28 cellular contexts compared by ENCODE assay signal in genomic region chr6:105308840-105309239, GRCh38.
"Had no signal": no experiment of that assay in that cellular context is flagged by ENCODE, and none has a peak within 500 bp of the region (broad histone marks: within the 10 kb centered on the region; RNA-seq: fewer than 3 reads in every experiment).

No MANE protein-coding gene starts in this region.

- H3K27me3 Mint-ChIP-seq: activated CD4-positive, alpha-beta T cell treated with anti-CD3 and anti-CD28 coated beads for 36 hours; activated CD4-positive, alpha-beta T cell treated with anti-CD3 and anti-CD28 coated beads, Interleukin-2, amount 10 ng/mL, durations not matched to agents 7 days and 5 days; activated naive CD4-positive, alpha-beta T cell treated with anti-CD3 and anti-CD28 coated beads, Interleukin-2, amount 50 U/mL, for 24 hours; activated naive CD8-positive, alpha-beta T cell treated with anti-CD3 and anti-CD28 coated beads, Interleukin-2, amount 10 ng/mL, durations not matched to agents 7 days and 5 days; activated T-cell treated with anti-CD3 and anti-CD28 coated beads, Interleukin-2, amount 50 U/mL, for 24 hours had no signal

- H3K9me3 Mint-ChIP-seq: activated CD4-positive, alpha-beta T cell treated with anti-CD3 and anti-CD28 coated beads, Interleukin-2, amount 10 ng/mL, durations not matched to agents 7 days and 5 days; activated naive CD4-positive, alpha-beta T cell treated with anti-CD3 and anti-CD28 coated beads, Interleukin-2, amount 50 U/mL, for 24 hours; activated naive CD8-positive, alpha-beta T cell treated with anti-CD3 and anti-CD28 coated beads, Interleukin-2, amount 10 ng/mL, durations not matched to agents 7 days and 5 days; activated T-cell treated with anti-CD3 and anti-CD28 coated beads, Interleukin-2, amount 50 U/mL, for 24 hours; activated T-helper 2 cell treated with anti-CD3 and anti-CD28 coated beads, Interferon-gamma antibody, Interleukin-2, Interleukin-4, amounts not matched to agents 10 μg/mL and 5 μg/mL and 100 μg/mL, durations not matched to agents 14 hours and 24 hours and 36 hours; WTC11 had no signal

- DNase-seq: activated CD4-positive, alpha-beta T cell treated with anti-CD3 and anti-CD28 coated beads for 36 hours; activated CD4-positive, alpha-beta T cell treated with anti-CD3 and anti-CD28 coated beads, Interleukin-2, amount 10 ng/mL, durations not matched to agents 7 days and 5 days; activated CD4-positive, alpha-beta T cell treated with anti-CD3 and anti-CD28 coated beads, Interleukin-2, amount 50 U/mL, for 48 hours; activated CD8-positive, alpha-beta T cell treated with anti-CD3 and anti-CD28 coated beads, Interleukin-2, amount 10 ng/mL, durations not matched to agents 7 days and 5 days; activated gamma-delta T cell; activated naive CD4-positive, alpha-beta T cell treated with Interleukin-2 at 50 U/mL for 16 hours; activated naive CD8-positive, alpha-beta T cell treated with anti-CD3 and anti-CD28 coated beads, Interleukin-2, amount 10 ng/mL, durations not matched to agents 7 days and 5 days; activated T-cell treated with anti-CD3 and anti-CD28 coated beads, Interleukin-2, amount 50 U/mL, for 24 hours; amygdala; MM.1S; MV-4-11; NCI-H1092; NCI-H1436 treated with DMSO at 0.1 percent for 48 hours; NCI-H187; NCI-H2029 treated with DMSO at 0.1 percent for 48 hours; NCI-H2107; NCI-H2171; NCI-H510A; NCI-H526; NCI-H748 treated with DMSO at 0.1 percent for 48 hours; NK-92 treated with Interleukin-12 subunit alpha and Interleukin-12 subunit beta, amount 100 ng/mL, for 24 hours; PC-3; Peyer's patch; RPMI8226 had no signal

- H3K27ac Mint-ChIP-seq: activated CD4-positive, alpha-beta T cell treated with anti-CD3 and anti-CD28 coated beads for 36 hours; activated CD4-positive, alpha-beta T cell treated with anti-CD3 and anti-CD28 coated beads, Interleukin-2, amount 10 ng/mL, durations not matched to agents 7 days and 5 days; activated CD8-positive, alpha-beta T cell treated with anti-CD3 and anti-CD28 coated beads, Interleukin-2, amount 10 ng/mL, durations not matched to agents 7 days and 5 days; activated naive CD4-positive, alpha-beta T cell treated with anti-CD3 and anti-CD28 coated beads, Interleukin-2, amount 50 U/mL, for 24 hours; activated naive CD8-positive, alpha-beta T cell treated with anti-CD3 and anti-CD28 coated beads, Interleukin-2, amount 10 ng/mL, durations not matched to agents 7 days and 5 days; activated T-cell treated with anti-CD3 and anti-CD28 coated beads, Interleukin-2, amount 50 U/mL, for 24 hours; activated T-helper 2 cell treated with anti-CD3 and anti-CD28 coated beads, Interferon-gamma antibody, Interleukin-2, Interleukin-4, amounts not matched to agents 10 μg/mL and 5 μg/mL and 100 μg/mL, durations not matched to agents 14 hours and 24 hours and 36 hours; WTC11 had no signal

- H3K4me1 Mint-ChIP-seq: activated CD4-positive, alpha-beta T cell treated with anti-CD3 and anti-CD28 coated beads for 36 hours; activated CD4-positive, alpha-beta T cell treated with anti-CD3 and anti-CD28 coated beads, Interleukin-2, amount 10 ng/mL, durations not matched to agents 7 days and 5 days; activated naive CD4-positive, alpha-beta T cell treated with anti-CD3 and anti-CD28 coated beads, Interleukin-2, amount 50 U/mL, for 24 hours; activated naive CD8-positive, alpha-beta T cell treated with anti-CD3 and anti-CD28 coated beads, Interleukin-2, amount 10 ng/mL, durations not matched to agents 7 days and 5 days had no signal

- ATAC-seq: activated CD4-positive, alpha-beta T cell treated with anti-CD3 and anti-CD28 coated beads for 36 hours; activated CD4-positive, CD25-positive, alpha-beta regulatory T cell treated with anti-CD3 and anti-CD28 coated beads, Interleukin-2, amount 50 U/mL, for 24 hours; activated CD8-positive, alpha-beta T cell treated with anti-CD3 and anti-CD28 coated beads, Interleukin-2, amount 10 ng/mL, durations not matched to agents 7 days and 5 days; PC-3; WTC11 had no signal

- H3K4me3 Mint-ChIP-seq: activated CD4-positive, alpha-beta T cell treated with anti-CD3 and anti-CD28 coated beads for 36 hours; activated CD4-positive, alpha-beta T cell treated with anti-CD3 and anti-CD28 coated beads, Interleukin-2, amount 10 ng/mL, durations not matched to agents 7 days and 5 days; activated CD8-positive, alpha-beta T cell treated with anti-CD3 and anti-CD28 coated beads, Interleukin-2, amount 10 ng/mL, durations not matched to agents 7 days and 5 days; activated naive CD4-positive, alpha-beta T cell treated with anti-CD3 and anti-CD28 coated beads, Interleukin-2, amount 50 U/mL, for 24 hours; activated naive CD8-positive, alpha-beta T cell treated with anti-CD3 and anti-CD28 coated beads, Interleukin-2, amount 10 ng/mL, durations not matched to agents 7 days and 5 days; activated T-cell treated with anti-CD3 and anti-CD28 coated beads, Interleukin-2, amount 50 U/mL, for 24 hours; WTC11 had no signal
